8 cellular contexts compared by ENCODE assay signal in genomic region chr12:49089831-49090773, GRCh38. TPM values are rescaled to one million over a fixed set of nuclear protein-coding genes. Genes with fewer than 3 reads are reported as not detected.
DNase-seq lines count a peak whose midpoint lies in the region; ATAC-seq and TF ChIP-seq lines count a peak whose summit lies in the region.

No MANE protein-coding gene starts in this region.

- no peaks in the 10 kb centered on the region for H3K79me2 ChIP-seq in osteoblast (ENCODE audit: insufficient read depth, low read length)

- H3K36me3 Mint-ChIP-seq in activated CD8-positive, alpha-beta T cell treated with anti-CD3 and anti-CD28 coated beads, Interleukin-2, amount 10 ng/mL, durations not matched to agents 7 days and 5 days (ENCODE audit: low read depth), result peaks cover 3% of the 10 kb centered on the region

- peak overlapping the region; percentile 68 for H3K4me3 Mint-ChIP-seq in activated CD8-positive, alpha-beta T cell treated with anti-CD3 and anti-CD28 coated beads, Interleukin-2, amount 10 ng/mL, durations not matched to agents 7 days and 5 days

- ATAC-seq in activated CD8-positive, alpha-beta T cell treated with anti-CD3 and anti-CD28 coated beads, Interleukin-2, amount 10 ng/mL, durations not matched to agents 7 days and 5 days, result peak; percentile 50
- no peak for ATAC-seq in HG02588 (IDR thresholded peaks at IDR 0.05; ENCODE audit: unreplicated experiment)

- no peak overlapping the region for H3K27ac ChIP-seq in osteoblast (ENCODE audit: low read depth, low read length)

- H3K4me3 ChIP-seq in BJ (ENCODE audit: low read depth, low read length) (peak overlapping the region; percentile 33), foreskin fibroblast (ENCODE audit: low read depth in 1 of 2, low read length in 2 of 2) (peak overlapping the region; percentile 42 to 44), osteoblast (ENCODE audit: insufficient read depth, low read length) (peak overlapping the region; percentile 61)

- H3K9me3 ChIP-seq in osteoblast (ENCODE audit: low read depth, low read length), result no peaks in the 10 kb centered on the region

- H3K27me3 ChIP-seq in BJ (ENCODE audit: control insufficient read depth, insufficient read depth, low read length) (peaks cover 17% of the 10 kb centered on the region), osteoblast (ENCODE audit: insufficient read depth, low read length) (peaks cover 51% of the 10 kb centered on the region)

- peaks cover 2% of the 10 kb centered on the region for H4K20me1 ChIP-seq in osteoblast (ENCODE audit: insufficient read depth, low read length)

- peak overlapping the region; percentile 59 for H2AFZ ChIP-seq in osteoblast (ENCODE audit: low read length)

- peak overlapping the region; percentile 52 for H3K27ac Mint-ChIP-seq in activated CD8-positive, alpha-beta T cell treated with anti-CD3 and anti-CD28 coated beads, Interleukin-2, amount 10 ng/mL, durations not matched to agents 7 days and 5 days

- POLR2A ChIA-PET in BJ (lab: Charles Lee), result no interaction called here
- POLR2A ChIA-PET in activated CD8-positive, alpha-beta T cell treated with anti-CD3 and anti-CD28 coated beads, Interleukin-2, amount 10 ng/mL, durations not matched to agents 7 days and 5 days (lab: Charles Lee), result interaction anchor here (0.6 to 5.9 kb wide), 3 partner anchors 9 to 176 kb away, joined by 3 to 45 read pairs (median 6); partner anchors contain the start of gene TUBA1B

- H3K27me3 Mint-ChIP-seq in activated CD8-positive, alpha-beta T cell treated with anti-CD3 and anti-CD28 coated beads, Interleukin-2, amount 10 ng/mL, durations not matched to agents 7 days and 5 days (ENCODE audit: low read depth), result peaks cover 56% of the 10 kb centered on the region

- H3K36me3 ChIP-seq in BJ (ENCODE audit: control insufficient read depth, insufficient read depth, low read length) (no peaks in the 10 kb centered on the region), osteoblast (ENCODE audit: insufficient read depth, low read length) (no peaks in the 10 kb centered on the region)

- H3K4me1 ChIP-seq in osteoblast (ENCODE audit: insufficient read depth, low read length), result peaks cover 11% of the 10 kb centered on the region

- peaks cover 75% of the 10 kb centered on the region for H3K4me1 Mint-ChIP-seq in activated CD8-positive, alpha-beta T cell treated with anti-CD3 and anti-CD28 coated beads, Interleukin-2, amount 10 ng/mL, durations not matched to agents 7 days and 5 days (ENCODE audit: low read depth)

- H3K4me2 ChIP-seq in osteoblast (ENCODE audit: insufficient read depth, low read length), result peak overlapping the region; percentile 72

- TF ChIP-seq CTCF in BJ (IDR thresholded peaks at IDR 0.05; ENCODE audit: insufficient read depth, low read depth, low read length) (peak; percentile 28), foreskin fibroblast (IDR thresholded peaks at IDR 0.05; ENCODE audit: low read depth, low read length) (peak; percentile 27), osteoblast (IDR thresholded peaks at IDR 0.05; ENCODE audit: extremely low read depth, low read depth, low read length) (no peak)

- no peaks in the 10 kb centered on the region for H3K9me3 Mint-ChIP-seq in activated CD8-positive, alpha-beta T cell treated with anti-CD3 and anti-CD28 coated beads, Interleukin-2, amount 10 ng/mL, durations not matched to agents 7 days and 5 days (ENCODE audit: insufficient read depth)

- DNase-seq in BJ (ENCODE audit: low read depth) (no peak), HUDEP-2 (lab: John Stamatoyannopoulos, UW; ENCODE audit: unreplicated experiment in 76 of 76) (peak in 61 of 76 experiments; percentile 6 to 65 (median 42)), foreskin fibroblast (peak; percentile 37 to 71), osteoblast (ENCODE audit: insufficient read length, low spot score, missing footprints) (peak; percentile 91), NCI-H1694 (lab: John Stamatoyannopoulos, UW) (no peak), NCI-H187 (lab: John Stamatoyannopoulos, UW) (no peak)
- peak; percentile 53 for DNase-seq in activated CD8-positive, alpha-beta T cell treated with anti-CD3 and anti-CD28 coated beads, Interleukin-2, amount 10 ng/mL, durations not matched to agents 7 days and 5 days

- CTCF ChIA-PET in BJ (lab: Yijun Ruan, JAX), result interaction anchor here (0.7 to 6.5 kb wide), 13 partner anchors 11 to 145 kb away, joined by 3 to 145 read pairs (median 33); partner anchors contain the start of genes DDN, LMBR1L, RHEBL1 and TUBA1B
- CTCF ChIA-PET in activated CD8-positive, alpha-beta T cell treated with anti-CD3 and anti-CD28 coated beads, Interleukin-2, amount 10 ng/mL, durations not matched to agents 7 days and 5 days (lab: Charles Lee), result interaction anchor here (1.5 to 8.0 kb wide), 13 partner anchors 11 to 145 kb away, joined by 5 to 179 read pairs (median 27); partner anchors contain the start of genes LMBR1L, RHEBL1, TUBA1A and TUBA1B

RNA-seq across cellular contexts. Expression of gene DHH, which starts 4.5 kb away (rescaled TPM):
- not detected in 2 replicates for polyA plus RNA-seq in BJ (2011; rRNA removed)
- polyA minus RNA-seq in BJ (2011; rRNA and poly(A)+ RNA removed), result 0.21 TPM in 1 of 2 replicates, not detected in the other
- under 1 TPM in 1 of 2 experiments, not detected in 1; 0.16 TPM for total RNA-seq in activated CD8-positive, alpha-beta T cell treated with anti-CD3 and anti-CD28 coated beads, Interleukin-2, amount 10 ng/mL, durations not matched to agents 7 days and 5 days
- under 0.01 TPM in 1 of 2 replicates, not detected in the other for total RNA-seq in osteoblast

RNA-seq across cellular contexts. Expression of gene RHEBL1, which starts 20.3 kb away (rescaled TPM):
- polyA plus RNA-seq in BJ (2011; rRNA removed), result 0.82 and 1.3 TPM in 2 replicates
- polyA minus RNA-seq in BJ (2011; rRNA and poly(A)+ RNA removed), result 0.57 and 0.62 TPM in 2 replicates
- 1 to 10 TPM; 9.5 to 9.9 TPM for total RNA-seq in activated CD8-positive, alpha-beta T cell treated with anti-CD3 and anti-CD28 coated beads, Interleukin-2, amount 10 ng/mL, durations not matched to agents 7 days and 5 days
- total RNA-seq in osteoblast, result 0.72 and 0.88 TPM in 2 replicates

RNA-seq across cellular contexts. Expression of gene LMBR1L, which starts 20.5 kb away (rescaled TPM):
- polyA plus RNA-seq in BJ (2011; rRNA removed), result 37.2 and 63.1 TPM in 2 replicates
- polyA minus RNA-seq in BJ (2011; rRNA and poly(A)+ RNA removed), result 51.2 and 61.6 TPM in 2 replicates
- total RNA-seq in activated CD8-positive, alpha-beta T cell treated with anti-CD3 and anti-CD28 coated beads, Interleukin-2, amount 10 ng/mL, durations not matched to agents 7 days and 5 days, result 10 to 100 TPM; 35.8 to 37.8 TPM
- total RNA-seq in osteoblast, result 57.2 and 60.4 TPM in 2 replicates

RNA-seq across cellular contexts. Expression of gene KMT2D, which starts 29.5 kb away (rescaled TPM):
- polyA plus RNA-seq in BJ (2011; rRNA removed), result 8.2 and 9.7 TPM in 2 replicates
- 19.1 and 25.5 TPM in 2 replicates for polyA minus RNA-seq in BJ (2011; rRNA and poly(A)+ RNA removed)
- 100 to 1,000 TPM; 113 TPM for total RNA-seq in activated CD8-positive, alpha-beta T cell treated with anti-CD3 and anti-CD28 coated beads, Interleukin-2, amount 10 ng/mL, durations not matched to agents 7 days and 5 days
- 24.6 and 28.6 TPM in 2 replicates for total RNA-seq in osteoblast

RNA-seq across cellular contexts. Expression of gene TUBA1B, which starts 41.1 kb away (rescaled TPM):
- 2,513 and 3,601 TPM in 2 replicates for polyA plus RNA-seq in BJ (2011; rRNA removed)
- 1,200 and 2,134 TPM in 2 replicates for polyA minus RNA-seq in BJ (2011; rRNA and poly(A)+ RNA removed)
- 1,000 to 10,000 TPM; 2,302 to 2,333 TPM for total RNA-seq in activated CD8-positive, alpha-beta T cell treated with anti-CD3 and anti-CD28 coated beads, Interleukin-2, amount 10 ng/mL, durations not matched to agents 7 days and 5 days
- total RNA-seq in osteoblast, result 578 and 616 TPM in 2 replicates

Comparison
In these comparisons a context has a peak if more than half of its experiments do, and no peak if none do; other contexts are left out.
1. DNase-seq: peak in HUDEP-2 (61 of 76), activated CD8-positive, alpha-beta T cell treated with anti-CD3 and anti-CD28 coated beads, Interleukin-2, amount 10 ng/mL, durations not matched to agents 7 days and 5 days (single experiment), foreskin fibroblast (2 of 2) and osteoblast (single experiment); none in BJ (single experiment), NCI-H1694 (single experiment) and NCI-H187 (0 of 2).
2. Peak in every context shown above with its lines, with median percentiles within 50 percentile points of each other: H3K4me3 ChIP-seq.